ENCODE assay signal across 8 cellular contexts in the genomic region with DNA sequence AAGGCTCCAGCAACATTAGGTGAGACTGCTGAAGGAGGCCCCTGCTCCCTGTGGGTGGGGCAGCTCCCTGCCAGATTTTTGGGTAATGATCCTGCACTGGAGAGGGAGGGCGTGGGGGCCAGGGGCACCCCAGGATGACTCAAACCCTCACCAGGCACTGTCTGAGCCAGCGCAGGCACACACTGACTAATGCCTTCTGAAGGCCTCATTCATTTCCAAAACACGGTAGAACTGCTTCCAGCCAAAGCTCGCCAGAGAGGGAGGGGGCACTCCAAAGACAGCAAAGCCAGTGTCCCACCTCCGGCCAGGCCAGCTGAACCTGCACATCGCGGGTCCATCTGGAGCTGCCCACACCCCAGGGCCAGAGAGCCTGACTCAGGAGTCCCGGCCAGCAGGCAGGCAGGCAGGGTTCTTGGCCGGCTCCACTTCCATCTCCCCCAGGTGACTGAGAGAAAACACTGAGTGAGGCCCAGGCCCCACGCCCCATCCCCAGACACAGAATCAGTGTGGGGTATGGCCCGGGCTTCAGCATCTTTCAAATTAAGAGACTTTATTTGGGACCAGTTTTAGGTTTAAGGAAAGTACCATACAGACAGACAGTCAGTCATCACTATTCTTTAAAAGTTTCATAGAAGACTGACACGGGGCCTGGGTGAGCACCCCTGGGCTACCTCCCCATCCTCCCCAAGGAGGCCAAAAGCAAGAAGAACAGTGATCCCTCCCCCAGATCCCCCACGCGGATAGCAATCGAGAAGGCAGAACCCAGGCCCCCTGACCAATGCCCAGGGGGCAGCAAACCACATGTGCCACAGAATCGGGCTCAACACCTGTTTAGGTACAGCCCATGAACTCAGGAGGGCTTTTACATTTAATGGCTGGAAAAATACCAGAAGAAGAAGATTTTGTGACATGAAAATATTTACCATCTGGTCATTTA. TPM values are rescaled to one million over a fixed set of nuclear protein-coding genes. Genes with fewer than 3 reads are reported as not detected.
DNase-seq lines count a peak whose midpoint lies in the region; ATAC-seq and TF ChIP-seq lines count a peak whose summit lies in the region.

No MANE protein-coding gene starts in this region.

- intact Hi-C loops in left cardiac atrium (cut with DNase I) = loop anchor here in 1 of 2 donors (5.0 kb wide), 1 partner anchor 40 kb away; no protein-coding TSS in a partner anchor
- intact Hi-C loops in Right ventricle myocardium superior (cut with DNase I) = no loop called here

- H3K4me1 ChIP-seq in skeletal muscle satellite cell (ENCODE audit: control insufficient read depth, insufficient read depth, low read length) = peaks cover 51% of the 10 kb centered on the region

- H3K4me3 ChIP-seq in fibroblast of mammary gland (ENCODE audit: control insufficient read depth, low read depth, low read length) = peak overlapping the region; percentile 70
- peak overlapping the region; percentile 81 for H3K4me3 ChIP-seq in skeletal muscle satellite cell (ENCODE audit: low read length)

- peak overlapping the region; percentile 89 for H3K9ac ChIP-seq in skeletal muscle satellite cell (ENCODE audit: low read depth, low read length)

- H3K36me3 ChIP-seq in skeletal muscle satellite cell (ENCODE audit: insufficient read depth, low read length) = no peaks in the 10 kb centered on the region

- DNase-seq in left cardiac atrium (peak; percentile 33), Right ventricle myocardium superior (no peak), activated T-cell treated with anti-CD3 and anti-CD28 coated beads for 4 hours (peak; percentile 65), fibroblast of mammary gland (ENCODE audit: low read depth) (peak; percentile 84), mucosa of gallbladder (ENCODE audit: low spot score) (no peak), NCI-H1092 (lab: John Stamatoyannopoulos, UW) (no peak)

- no peak for TF ChIP-seq CTCF in fibroblast of mammary gland (conservative IDR thresholded peaks at IDR 0.05; ENCODE audit: control insufficient read depth, insufficient read depth, low read depth, low read length)

- H3K27me3 ChIP-seq in skeletal muscle satellite cell (ENCODE audit: control insufficient read depth, insufficient read depth, low read length) = no peaks in the 10 kb centered on the region

- H3K9me3 ChIP-seq in skeletal muscle satellite cell (replicated peaks; ENCODE audit: low read length) = no peaks in the 10 kb centered on the region

- ATAC-seq in left cardiac atrium = peak in 1 of 2 donors; percentile 30
- ATAC-seq in Right ventricle myocardium superior (ENCODE audit: poor library complexity) = no peak
- no peak for ATAC-seq in HG02981 (IDR thresholded peaks at IDR 0.05; ENCODE audit: unreplicated experiment)

- peak overlapping the region; percentile 82 for H3K4me2 ChIP-seq in skeletal muscle satellite cell (ENCODE audit: low read length)

RNA-seq across cellular contexts. Expression of gene PIEZO1, which starts 2.3 kb away (rescaled TPM):
- total RNA-seq in left cardiac atrium (10 to 100 TPM; 50.6 to 63.6 TPM), Right ventricle myocardium superior (15.9 TPM), mucosa of gallbladder (108 TPM)
- 155 and 171 TPM in 2 replicates for total RNA-seq in skeletal muscle satellite cell (2012; rRNA removed)

RNA-seq across cellular contexts. Expression of gene CDT1, which starts 20.9 kb away (rescaled TPM):
- 1 to 10 TPM; 1.0 to 2.3 TPM for total RNA-seq in left cardiac atrium
- 1.00 TPM for total RNA-seq in Right ventricle myocardium superior
- 12.4 and 16.8 TPM in 2 replicates for total RNA-seq in skeletal muscle satellite cell (2012; rRNA removed)
- total RNA-seq in mucosa of gallbladder = 3.2 TPM

RNA-seq across cellular contexts. Expression of gene APRT, which starts 29.0 kb away (rescaled TPM):
- 10 to 100 TPM; 63.8 to 64.2 TPM for total RNA-seq in left cardiac atrium
- 40.4 TPM for total RNA-seq in Right ventricle myocardium superior
- 87.8 and 97.6 TPM in 2 replicates for total RNA-seq in skeletal muscle satellite cell (2012; rRNA removed)
- total RNA-seq in mucosa of gallbladder = 104 TPM

Comparison
In these comparisons a context has a peak if more than half of its experiments do, and no peak if none do; other contexts are left out.
1. DNase-seq: peak in left cardiac atrium (single experiment), activated T-cell treated with anti-CD3 and anti-CD28 coated beads for 4 hours (single experiment) and fibroblast of mammary gland (single experiment); none in Right ventricle myocardium superior (single experiment), mucosa of gallbladder (single experiment) and NCI-H1092 (single experiment).